Comparison of ENCODE assay signal across 8 cellular contexts in genomic region chr18:73842795-73843394, GRCh38.
A peak's percentile ranks its signal among the peaks of the same experiment; 100 is the strongest.
DNase-seq lines count a peak whose midpoint lies in the region; ATAC-seq and TF ChIP-seq lines count a peak whose summit lies in the region.

No MANE protein-coding gene starts in this region.

- no peaks in the 10 kb centered on the region for H3K36me3 ChIP-seq in gastroesophageal sphincter
- H3K36me3 ChIP-seq in psoas muscle (ENCODE audit: insufficient read depth in 1 of 2, low read depth in 1 of 2): no peaks in the 10 kb centered on the region

- TF ChIP-seq EP300 in gastroesophageal sphincter (IDR thresholded peaks at IDR 0.05): no peak

- peaks cover 23% of the 10 kb centered on the region for H3K27me3 ChIP-seq in gastroesophageal sphincter
- H3K27me3 ChIP-seq in psoas muscle (ENCODE audit: insufficient read depth in 3 of 3, low read length in 2 of 3): no peaks in the 10 kb centered on the region

- H3K4me1 ChIP-seq in gastroesophageal sphincter (peaks cover 0 to under 1% (median 0%) of the 10 kb centered on the region in 3 donors), psoas muscle (no peaks in the 10 kb centered on the region)

- H3K27ac ChIP-seq in gastroesophageal sphincter: no peak overlapping the region
- no peak overlapping the region for H3K27ac ChIP-seq in psoas muscle

- intact Hi-C loops in psoas muscle (cut with DNase I): loop anchor here (5.0 to 10.0 kb wide), 2 partner anchors 1078 to 1081 kb away; no protein-coding TSS in a partner anchor

- DNase-seq in CD1c-positive myeloid dendritic cell (ENCODE audit: extremely low spot score) (peak; percentile 47), NOMO-1 treated with DMSO at 0.1 percent for 48 hours (lab: John Stamatoyannopoulos, UW; ENCODE audit: unreplicated experiment) (peak; percentile 6), psoas muscle (peak; percentile 25 to 64)
- DNase-seq in activated T-helper 9 cell treated with anti-CD3 and anti-CD28 coated beads, Interleukin-2, amount 50 U/mL, for 16 hours (ENCODE audit: low read depth): peak; percentile 3

- TF ChIP-seq CTCF in gastroesophageal sphincter (IDR thresholded peaks at IDR 0.05): peak; percentile 45 to 85 (median 64)
- TF ChIP-seq CTCF in psoas muscle (IDR thresholded peaks at IDR 0.05): peak; percentile 81

- TF ChIP-seq POLR2A in gastroesophageal sphincter (IDR thresholded peaks at IDR 0.05): no peak

- H3K4me3 ChIP-seq in gastroesophageal sphincter (no peak overlapping the region), psoas muscle (no peak overlapping the region)

- WGBS in gastroesophageal sphincter (ENCODE audit: low coverage in 1 of 2), 2 donors: 3 to 14% methylated on average over 10 of the region's 10 CpGs
- WGBS in psoas muscle, 3 donors: 14 to 17% (median 15%) methylated on average over 10 of the region's 10 CpGs

- no peaks in the 10 kb centered on the region for H3K9me3 ChIP-seq in gastroesophageal sphincter
- no peaks in the 10 kb centered on the region for H3K9me3 ChIP-seq in psoas muscle

- ATAC-seq in GM18907 (IDR thresholded peaks at IDR 0.05; ENCODE audit: unreplicated experiment) (peak; percentile 82), HG03108 (IDR thresholded peaks at IDR 0.05; ENCODE audit: unreplicated experiment) (peak; percentile 87), gastroesophageal sphincter (no peak), psoas muscle (peak in 1 of 4 donors; percentile 49), HG03521 (IDR thresholded peaks at IDR 0.05; ENCODE audit: unreplicated experiment) (no peak)

Comparison
In these comparisons a context has a peak if more than half of its experiments do, and no peak if none do; other contexts are left out.
1. ATAC-seq: peak in GM18907 (single experiment) and HG03108 (single experiment); none in gastroesophageal sphincter (single experiment) and HG03521 (single experiment).
2. Peak in every context shown above with its lines, with median percentiles within 50 percentile points of each other: DNase-seq.